Comparison of ENCODE assay signal across 8 cellular contexts in the genomic region with DNA sequence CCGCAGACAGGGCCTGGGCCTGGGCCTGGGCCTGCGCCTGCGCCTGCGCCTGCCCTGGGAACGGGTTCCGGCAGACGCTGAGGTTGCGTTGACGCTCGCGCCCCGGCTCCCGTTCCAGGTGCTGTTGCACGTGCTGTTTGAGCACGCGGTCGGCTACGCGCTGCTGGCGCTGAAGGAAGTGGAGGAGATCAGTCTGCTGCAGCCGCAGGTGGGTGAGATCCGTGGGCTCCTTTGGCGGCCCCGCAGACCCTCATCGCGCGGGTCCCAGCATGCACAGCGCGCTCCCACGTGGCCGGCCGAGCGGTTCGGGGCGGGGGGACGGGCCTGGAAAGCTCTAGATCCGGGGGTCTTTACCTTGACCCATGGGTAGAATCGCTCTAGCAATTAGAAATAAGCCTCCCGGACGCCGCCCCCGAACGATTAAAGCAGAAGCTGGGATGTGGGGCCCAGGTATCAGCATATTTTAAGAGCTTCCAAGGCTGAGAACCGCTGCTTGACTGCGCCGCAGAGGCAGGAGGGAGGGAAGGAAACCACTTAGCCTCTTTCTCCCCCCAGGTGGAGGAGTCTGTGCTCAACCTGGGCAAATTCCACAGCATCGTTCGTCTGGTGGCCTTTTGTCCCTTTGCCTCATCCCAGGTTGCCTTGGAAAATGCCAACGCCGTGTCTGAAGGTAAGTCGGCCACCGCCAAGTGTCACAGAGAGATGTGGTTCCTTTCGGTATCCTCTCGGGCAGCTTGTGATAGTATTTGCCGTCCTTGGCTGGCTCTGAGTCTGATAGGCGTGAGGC. TPM values are rescaled to one million over a fixed set of nuclear protein-coding genes. Genes with fewer than 3 reads are reported as not detected.
DNase-seq lines count a peak whose midpoint lies in the region; ATAC-seq and TF ChIP-seq lines count a peak whose summit lies in the region.

No MANE protein-coding gene starts in this region.

- intact Hi-C loops in Panc1 (cut with micrococcal nuclease; ENCODE audit: unreplicated experiment): no loop called here
- intact Hi-C loops in colonic mucosa (cut with DNase I): no loop called here
- intact Hi-C loops in lower leg skin (cut with DNase I; ENCODE audit: low total_unique reads): no loop called here

- H3K9me3 ChIP-seq in BLaER1 (no peaks in the 10 kb centered on the region), Panc1 (ENCODE audit: control insufficient read depth, insufficient read depth, low read depth, low read length) (no peaks in the 10 kb centered on the region), colonic mucosa (no peaks in the 10 kb centered on the region)

- H3K4me3 Mint-ChIP-seq in stimulated activated naive B cell treated with anti-CD40 and anti-IgM and Interleukin-4, amounts not matched to agents 10 μg/mL and 1 μg/mL and 100 μg/mL, for 72 hours: peak overlapping the region; percentile 94 to 98

- TF ChIP-seq POLR2A in lower leg skin (IDR thresholded peaks at IDR 0.05): no peak

- DNase-seq in Panc1 (ENCODE audit: low read depth, low spot score): no peak
- DNase-seq in colonic mucosa: peak; percentile 59
- DNase-seq in lower leg skin (ENCODE audit: low spot score in 2 of 2): peak in 1 of 2 donors; percentile 87
- no peak for DNase-seq in stimulated activated naive B cell treated with anti-CD40 and anti-IgM and Interleukin-4, amounts not matched to agents 10 μg/mL and 1 μg/mL and 100 μg/mL, for 72 hours
- DNase-seq in effector CD4-positive, alpha-beta T cell: no peak

- H3K4me1 ChIP-seq in BLaER1 (peaks cover 52% of the 10 kb centered on the region), Panc1 (ENCODE audit: control insufficient read depth, insufficient read depth, low read length) (peaks cover 16% of the 10 kb centered on the region), colonic mucosa (peaks cover 12% of the 10 kb centered on the region)

- H3K27ac ChIP-seq in BLaER1 (peak overlapping the region; percentile 99), Panc1 (ENCODE audit: low read length) (peak overlapping the region; percentile 88), colonic mucosa (peak overlapping the region; percentile 89)

- no peaks in the 10 kb centered on the region for H3K9me3 Mint-ChIP-seq in stimulated activated naive B cell treated with anti-CD40 and anti-IgM and Interleukin-4, amounts not matched to agents 10 μg/mL and 1 μg/mL and 100 μg/mL, for 72 hours

- no peaks in the 10 kb centered on the region for H3K27me3 Mint-ChIP-seq in stimulated activated naive B cell treated with anti-CD40 and anti-IgM and Interleukin-4, amounts not matched to agents 10 μg/mL and 1 μg/mL and 100 μg/mL, for 72 hours

- H3K4me3 ChIP-seq in BLaER1 (peak overlapping the region; percentile 99), Panc1 (ENCODE audit: low read depth in 2 of 2, low read length in 2 of 2) (peak overlapping the region; percentile 80 to 99), colonic mucosa (peak overlapping the region; percentile 83), lower leg skin (ENCODE audit: low read depth, poor library complexity, severe bottlenecking) (peak overlapping the region; percentile 60)

- CTCF ChIA-PET in Panc1 (lab: Charles Lee): interaction anchor here (0.6 kb wide), 1 partner anchor 445 kb away, joined by 4 read pairs; no protein-coding TSS in a partner anchor

- H3K9ac ChIP-seq in BLaER1 (peak overlapping the region; percentile 99), colonic mucosa (ENCODE audit: low read depth in 2 of 2, low read length in 2 of 2) (peak overlapping the region; percentile 61 to 97)

- peak; percentile 53 for ATAC-seq in GM18907 (IDR thresholded peaks at IDR 0.05; ENCODE audit: unreplicated experiment)
- ATAC-seq in HG03103 (IDR thresholded peaks at IDR 0.05; ENCODE audit: low read depth, unreplicated experiment): peak; percentile 35
- peak; percentile 56 for ATAC-seq in Panc1
- peak; percentile 58 to 65 for ATAC-seq in stimulated activated naive B cell treated with anti-CD40 and anti-IgM and Interleukin-4, amounts not matched to agents 10 μg/mL and 1 μg/mL and 100 μg/mL, for 72 hours (replicated peaks)

- TSS peak; percentile 73 for BruUV-seq in Panc1 (replicated peaks; lab: Mats Ljungman, UMichigan)

- H3K4me1 Mint-ChIP-seq in stimulated activated naive B cell treated with anti-CD40 and anti-IgM and Interleukin-4, amounts not matched to agents 10 μg/mL and 1 μg/mL and 100 μg/mL, for 72 hours: peaks cover 22 to 50% of the 10 kb centered on the region in 2 donors

- WGBS in lower leg skin, 2 donors: 0 to 2% methylated on average over 30 to 34 of the region's 56 CpGs

- peak overlapping the region; percentile 96 for H3K27ac Mint-ChIP-seq in stimulated activated naive B cell treated with anti-CD40 and anti-IgM and Interleukin-4, amounts not matched to agents 10 μg/mL and 1 μg/mL and 100 μg/mL, for 72 hours

- H3K27me3 ChIP-seq in BLaER1 (no peaks in the 10 kb centered on the region), Panc1 (ENCODE audit: control insufficient read depth, insufficient read depth, low read length) (no peaks in the 10 kb centered on the region), colonic mucosa (no peaks in the 10 kb centered on the region)

- peaks cover 49% of the 10 kb centered on the region for H3K36me3 ChIP-seq in BLaER1
- peaks cover 34% of the 10 kb centered on the region for H3K36me3 ChIP-seq in Panc1 (ENCODE audit: control insufficient read depth, insufficient read depth, low read length)
- peaks cover 29% of the 10 kb centered on the region for H3K36me3 ChIP-seq in colonic mucosa

- peak overlapping the region; percentile 96 for H3K4me2 ChIP-seq in BLaER1

- peaks cover 47 to 51% of the 10 kb centered on the region in 2 donors for H3K36me3 Mint-ChIP-seq in stimulated activated naive B cell treated with anti-CD40 and anti-IgM and Interleukin-4, amounts not matched to agents 10 μg/mL and 1 μg/mL and 100 μg/mL, for 72 hours

- in situ Hi-C loops in Panc1 (cut with HindIII; ENCODE audit: low pct_unique_long_range_greater_than_20kb, low sequenced_read_pairs): no loop called here

- TF ChIP-seq CTCF in Panc1 (IDR thresholded peaks at IDR 0.05) (no peak), colonic mucosa (IDR thresholded peaks at IDR 0.05) (no peak), lower leg skin (IDR thresholded peaks at IDR 0.05) (no peak)

- POLR2A ChIA-PET in Panc1 (lab: Charles Lee): interaction anchor here (0.6 to 1.2 kb wide), 5 partner anchors 11 to 209 kb away, joined by 3 to 8 read pairs (median 3); partner anchors contain the start of gene IDH3B

- H4K20me1 ChIP-seq in BLaER1: peaks cover 53% of the 10 kb centered on the region

RNA-seq across cellular contexts. Expression of gene NOP56, which starts 0.5 kb away (rescaled TPM):
- total RNA-seq in Panc1 (2021; ENCODE audit: unreplicated experiment) (354 TPM), colonic mucosa (100 to 1,000 TPM in 1 of 2 donors, 10 to 100 TPM in 1; 66.3 to 186 TPM), lower leg skin (10 to 100 TPM; 51.5 to 64.7 (median 56.6) TPM)
- 236 TPM for polyA plus RNA-seq in Panc1 (2012; ENCODE audit: insufficient read length)

RNA-seq across cellular contexts. Expression of gene IDH3B, which starts 11.1 kb away (rescaled TPM):
- total RNA-seq in Panc1 (2021; ENCODE audit: unreplicated experiment) (135 TPM), colonic mucosa (100 to 1,000 TPM; 117 to 140 TPM), lower leg skin (100 to 1,000 TPM; 121 to 151 (median 126) TPM)
- 146 TPM for polyA plus RNA-seq in Panc1 (2012; ENCODE audit: insufficient read length)

RNA-seq across cellular contexts. Expression of gene EBF4, which starts 39.7 kb away (rescaled TPM):
- total RNA-seq in Panc1 (2021; ENCODE audit: unreplicated experiment) (6.8 TPM), colonic mucosa (1 to 10 TPM; 2.0 to 7.5 TPM), lower leg skin (1 to 10 TPM; 5.0 to 9.9 (median 7.7) TPM)
- polyA plus RNA-seq in Panc1 (2012; ENCODE audit: insufficient read length): 11.8 TPM
